20 cellular contexts compared by ENCODE assay signal in the genomic region with DNA sequence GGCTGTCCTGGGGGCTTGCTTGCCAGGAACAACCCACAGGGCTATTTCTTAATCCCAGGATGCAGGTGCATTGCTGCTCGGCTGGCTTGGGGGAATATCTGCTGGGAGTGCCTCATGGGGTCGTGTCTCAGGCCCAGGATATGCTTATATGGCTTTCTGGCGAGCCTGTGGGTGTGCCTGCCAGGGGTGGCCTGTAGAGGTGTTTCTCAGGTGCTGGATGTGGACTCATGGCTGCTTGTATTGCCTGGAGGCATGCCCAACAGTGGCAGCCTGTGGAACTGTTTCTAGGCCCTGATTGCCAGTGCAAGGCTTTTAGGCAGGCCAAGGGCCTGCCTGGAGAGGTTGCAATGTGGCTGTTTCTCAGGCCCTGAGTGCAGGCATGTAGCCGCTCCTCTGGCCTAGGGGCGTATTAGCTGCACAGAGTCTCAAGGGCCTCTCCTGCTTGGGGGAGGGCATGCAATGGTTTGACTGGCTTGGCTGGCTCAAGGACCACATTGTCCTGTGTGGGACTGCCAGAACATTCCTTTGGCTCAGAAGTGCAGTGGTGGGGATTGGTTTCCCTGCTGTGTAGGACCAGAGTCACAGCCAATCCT.
DNase-seq lines count a peak whose midpoint lies in the region; ATAC-seq and TF ChIP-seq lines count a peak whose summit lies in the region.
"Had no signal": no experiment of that assay in that cellular context is flagged by ENCODE, and none has a peak within 500 bp of the region (broad histone marks: within the 10 kb centered on the region; RNA-seq: fewer than 3 reads in every experiment).

No MANE protein-coding gene starts in this region.

- intact Hi-C loops in posterior vena cava (cut with DNase I) = no loop called here

- H3K27me3 Mint-ChIP-seq in WTC11 (ENCODE audit: low read depth) = no peaks in the 10 kb centered on the region
- H3K27me3 Mint-ChIP-seq: CD4-positive, CD25-positive, alpha-beta regulatory T cell; CD8-positive, alpha-beta memory T cell had no signal

- H3K36me3 Mint-ChIP-seq in WTC11 = peaks cover 16% of the 10 kb centered on the region; the same call in 1 of the 2 replicates
- H3K36me3 Mint-ChIP-seq: CD4-positive, CD25-positive, alpha-beta regulatory T cell; CD8-positive, alpha-beta memory T cell had no signal

- CTCF ChIA-PET in WTC11 (lab: Charles Lee) = no interaction called here

- no peak overlapping the region for H3K27ac Mint-ChIP-seq in WTC11
- H3K27ac Mint-ChIP-seq: CD4-positive, CD25-positive, alpha-beta regulatory T cell; CD8-positive, alpha-beta memory T cell had no signal

- H3K9me3 Mint-ChIP-seq in WTC11 = peaks cover 33% of the 10 kb centered on the region

- H3K4me3 Mint-ChIP-seq in WTC11 = no peak overlapping the region
- H3K4me3 Mint-ChIP-seq: CD4-positive, CD25-positive, alpha-beta regulatory T cell; CD8-positive, alpha-beta memory T cell; H9 had no signal

- POLR2A ChIA-PET in WTC11 (lab: Charles Lee) = no interaction called here

- DNase-seq in WTC11 (ENCODE audit: low spot score) = no peak
- DNase-seq in iPS-NIHi7 (ENCODE audit: extremely low spot score) = peak; percentile 9
- peak; percentile 43 for DNase-seq in posterior vena cava (ENCODE audit: low spot score)
- no peak for DNase-seq in NCI-H82 treated with DMSO at 0.1 percent for 48 hours (lab: John Stamatoyannopoulos, UW; ENCODE audit: unreplicated experiment)
- DNase-seq in stimulated activated naive CD4-positive, alpha-beta T cell treated with Interleukin-2 at 50 U/mL for 16 hours (lab: John Stamatoyannopoulos, UW) = no peak
- DNase-seq: ACHN; BE2C; C1 segment of cervical spinal cord; CD4-positive, CD25-positive, alpha-beta regulatory T cell; CD8-positive, alpha-beta memory T cell; COR-L47; DMS 273 treated with DMSO at 0.1 percent for 48 hours; DMS53; DND-41; EL; GOT3; H9; IMR-90 had no signal

- ATAC-seq in WTC11 (peak; percentile 61), GM21526 (IDR thresholded peaks at IDR 0.05; ENCODE audit: low FRiP score, unreplicated experiment) (no peak), GM18861 (IDR thresholded peaks at IDR 0.05; ENCODE audit: unreplicated experiment) (no peak)

- peaks cover 10% of the 10 kb centered on the region for H3K4me1 Mint-ChIP-seq in WTC11
- H3K4me1 Mint-ChIP-seq: CD4-positive, CD25-positive, alpha-beta regulatory T cell; CD8-positive, alpha-beta memory T cell had no signal

- no peak for TF ChIP-seq CTCF in WTC11 (IDR thresholded peaks at IDR 0.05)

TF ChIP-seq in WTC11, 78 proteins besides CTCF, POLR2A, EP300 and RAD21:
- TF ChIP-seq NFYB (CRISPR knock-in tag; conservative IDR thresholded peaks at IDR 0.05; ENCODE audit: low read depth) (no peak), ZNF423 (CRISPR knock-in tag; IDR thresholded peaks at IDR 0.05) (no peak), CREM (CRISPR knock-in tag; IDR thresholded peaks at IDR 0.05) (no peak), ZNF232 (CRISPR knock-in tag; IDR thresholded peaks at IDR 0.05) (no peak)
- TF ChIP-seq, protein P1, sequence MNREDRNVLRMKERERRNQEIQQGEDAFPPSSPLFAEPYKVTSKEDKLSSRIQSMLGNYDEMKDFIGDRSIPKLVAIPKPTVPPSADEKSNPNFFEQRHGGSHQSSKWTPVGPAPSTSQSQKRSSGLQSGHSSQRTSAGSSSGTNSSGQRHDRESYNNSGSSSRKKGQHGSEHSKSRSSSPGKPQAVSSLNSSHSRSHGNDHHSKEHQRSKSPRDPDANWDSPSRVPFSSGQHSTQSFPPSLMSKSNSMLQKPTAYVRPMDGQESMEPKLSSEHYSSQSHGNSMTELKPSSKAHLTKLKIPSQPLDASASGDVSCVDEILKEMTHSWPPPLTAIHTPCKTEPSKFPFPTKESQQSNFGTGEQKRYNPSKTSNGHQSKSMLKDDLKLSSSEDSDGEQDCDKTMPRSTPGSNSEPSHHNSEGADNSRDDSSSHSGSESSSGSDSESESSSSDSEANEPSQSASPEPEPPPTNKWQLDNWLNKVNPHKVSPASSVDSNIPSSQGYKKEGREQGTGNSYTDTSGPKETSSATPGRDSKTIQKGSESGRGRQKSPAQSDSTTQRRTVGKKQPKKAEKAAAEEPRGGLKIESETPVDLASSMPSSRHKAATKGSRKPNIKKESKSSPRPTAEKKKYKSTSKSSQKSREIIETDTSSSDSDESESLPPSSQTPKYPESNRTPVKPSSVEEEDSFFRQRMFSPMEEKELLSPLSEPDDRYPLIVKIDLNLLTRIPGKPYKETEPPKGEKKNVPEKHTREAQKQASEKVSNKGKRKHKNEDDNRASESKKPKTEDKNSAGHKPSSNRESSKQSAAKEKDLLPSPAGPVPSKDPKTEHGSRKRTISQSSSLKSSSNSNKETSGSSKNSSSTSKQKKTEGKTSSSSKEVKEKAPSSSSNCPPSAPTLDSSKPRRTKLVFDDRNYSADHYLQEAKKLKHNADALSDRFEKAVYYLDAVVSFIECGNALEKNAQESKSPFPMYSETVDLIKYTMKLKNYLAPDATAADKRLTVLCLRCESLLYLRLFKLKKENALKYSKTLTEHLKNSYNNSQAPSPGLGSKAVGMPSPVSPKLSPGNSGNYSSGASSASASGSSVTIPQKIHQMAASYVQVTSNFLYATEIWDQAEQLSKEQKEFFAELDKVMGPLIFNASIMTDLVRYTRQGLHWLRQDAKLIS (CRISPR knock-in tag; IDR thresholded peaks at IDR 0.05; ENCODE audit: borderline replicate concordance) = no peak
- TF ChIP-seq, protein P2, sequence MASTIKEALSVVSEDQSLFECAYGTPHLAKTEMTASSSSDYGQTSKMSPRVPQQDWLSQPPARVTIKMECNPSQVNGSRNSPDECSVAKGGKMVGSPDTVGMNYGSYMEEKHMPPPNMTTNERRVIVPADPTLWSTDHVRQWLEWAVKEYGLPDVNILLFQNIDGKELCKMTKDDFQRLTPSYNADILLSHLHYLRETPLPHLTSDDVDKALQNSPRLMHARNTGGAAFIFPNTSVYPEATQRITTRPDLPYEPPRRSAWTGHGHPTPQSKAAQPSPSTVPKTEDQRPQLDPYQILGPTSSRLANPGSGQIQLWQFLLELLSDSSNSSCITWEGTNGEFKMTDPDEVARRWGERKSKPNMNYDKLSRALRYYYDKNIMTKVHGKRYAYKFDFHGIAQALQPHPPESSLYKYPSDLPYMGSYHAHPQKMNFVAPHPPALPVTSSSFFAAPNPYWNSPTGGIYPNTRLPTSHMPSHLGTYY (CRISPR knock-in tag; IDR thresholded peaks at IDR 0.05) = no peak
- TF ChIP-seq, protein P3, sequence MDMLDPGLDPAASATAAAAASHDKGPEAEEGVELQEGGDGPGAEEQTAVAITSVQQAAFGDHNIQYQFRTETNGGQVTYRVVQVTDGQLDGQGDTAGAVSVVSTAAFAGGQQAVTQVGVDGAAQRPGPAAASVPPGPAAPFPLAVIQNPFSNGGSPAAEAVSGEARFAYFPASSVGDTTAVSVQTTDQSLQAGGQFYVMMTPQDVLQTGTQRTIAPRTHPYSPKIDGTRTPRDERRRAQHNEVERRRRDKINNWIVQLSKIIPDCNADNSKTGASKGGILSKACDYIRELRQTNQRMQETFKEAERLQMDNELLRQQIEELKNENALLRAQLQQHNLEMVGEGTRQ (CRISPR knock-in tag; IDR thresholded peaks at IDR 0.05) = no peak
- TF ChIP-seq, protein P4, sequence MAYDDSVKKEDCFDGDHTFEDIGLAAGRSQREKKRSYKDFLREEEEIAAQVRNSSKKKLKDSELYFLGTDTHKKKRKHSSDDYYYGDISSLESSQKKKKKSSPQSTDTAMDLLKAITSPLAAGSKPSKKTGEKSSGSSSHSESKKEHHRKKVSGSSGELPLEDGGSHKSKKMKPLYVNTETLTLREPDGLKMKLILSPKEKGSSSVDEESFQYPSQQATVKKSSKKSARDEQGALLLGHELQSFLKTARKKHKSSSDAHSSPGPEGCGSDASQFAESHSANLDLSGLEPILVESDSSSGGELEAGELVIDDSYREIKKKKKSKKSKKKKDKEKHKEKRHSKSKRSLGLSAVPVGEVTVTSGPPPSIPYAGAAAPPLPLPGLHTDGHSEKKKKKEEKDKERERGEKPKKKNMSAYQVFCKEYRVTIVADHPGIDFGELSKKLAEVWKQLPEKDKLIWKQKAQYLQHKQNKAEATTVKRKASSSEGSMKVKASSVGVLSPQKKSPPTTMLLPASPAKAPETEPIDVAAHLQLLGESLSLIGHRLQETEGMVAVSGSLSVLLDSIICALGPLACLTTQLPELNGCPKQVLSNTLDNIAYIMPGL (CRISPR knock-in tag; IDR thresholded peaks at IDR 0.05) = no peak

Comparison
In these comparisons a context has a peak if more than half of its experiments do, and no peak if none do; other contexts are left out.
1. DNase-seq: peak in iPS-NIHi7 (single experiment) and posterior vena cava (single experiment); none in WTC11 (single experiment), NCI-H82 treated with DMSO at 0.1 percent for 48 hours (single experiment) and stimulated activated naive CD4-positive, alpha-beta T cell treated with Interleukin-2 at 50 U/mL for 16 hours (single experiment).